3 cellular contexts compared by ENCODE assay signal in the genomic region with DNA sequence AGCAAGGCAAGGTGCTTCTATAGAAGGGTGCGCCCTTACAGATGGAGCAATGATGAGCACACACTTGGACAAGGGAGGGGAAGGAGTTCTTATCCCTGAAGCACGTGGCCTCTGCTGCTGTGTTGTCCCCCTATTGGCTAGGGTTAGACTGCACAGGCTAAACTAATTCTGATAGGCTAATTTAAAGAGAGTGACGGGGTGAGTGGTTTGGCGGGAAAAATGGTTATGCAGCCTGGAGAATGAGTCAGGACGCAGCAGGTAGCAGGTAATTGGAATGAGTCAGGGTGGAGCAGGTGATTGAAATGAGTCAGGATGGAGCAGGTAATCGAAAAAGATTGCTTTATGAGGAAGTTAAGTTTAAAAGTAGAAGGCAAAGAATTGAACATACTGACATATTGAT. TPM values are rescaled to one million over a fixed set of nuclear protein-coding genes. Genes with fewer than 3 reads are reported as not detected.
"Had no signal": no experiment of that assay in that cellular context is flagged by ENCODE, and none has a peak within 500 bp of the region (broad histone marks: within the 10 kb centered on the region; RNA-seq: fewer than 3 reads in every experiment).

No MANE protein-coding gene starts in this region.

RNA-seq across cellular contexts. Expression of gene C3orf80, which starts 15.5 kb away (rescaled TPM):
- total RNA-seq: activated B cell treated with CpG ODN at 0.5 μM for 24 hours, SJSA1, T-helper 17 cell had no signal
